22 cellular contexts compared by ENCODE assay signal in the genomic region with DNA sequence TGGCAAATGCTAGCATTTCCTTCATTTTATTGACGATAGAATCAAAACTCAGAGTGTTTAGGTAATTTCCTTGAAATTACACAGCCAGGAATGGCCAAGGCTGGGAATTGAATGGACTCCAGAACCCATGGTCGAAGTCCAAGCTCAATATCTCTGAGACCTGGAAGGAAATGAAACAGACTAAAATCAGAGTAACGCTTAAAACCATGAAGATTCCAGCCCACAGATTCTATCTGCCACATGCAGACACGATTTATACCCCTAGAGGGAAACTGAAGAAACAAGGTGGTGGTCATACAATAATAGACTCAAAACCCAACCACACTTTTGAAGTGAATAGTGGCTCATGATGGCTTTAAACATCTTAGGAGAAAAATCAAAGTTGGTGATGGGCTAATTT.
DNase-seq lines count a peak whose midpoint lies in the region; ATAC-seq and TF ChIP-seq lines count a peak whose summit lies in the region.
"Had no signal": no experiment of that assay in that cellular context is flagged by ENCODE, and none has a peak within 500 bp of the region (broad histone marks: within the 10 kb centered on the region; RNA-seq: fewer than 3 reads in every experiment).

No MANE protein-coding gene starts in this region.

- TF ChIP-seq CTCF in mucosa of descending colon (IDR thresholded peaks at IDR 0.05) (no peak), ascending aorta (IDR thresholded peaks at IDR 0.05) (no peak), uterus (IDR thresholded peaks at IDR 0.05) (no peak)

- peaks cover 69% of the 10 kb centered on the region for H3K4me1 Mint-ChIP-seq in activated CD4-positive, alpha-beta T cell treated with anti-CD3 and anti-CD28 coated beads, Interleukin-2, amount 10 ng/mL, durations not matched to agents 24 days and 14 days
- peaks cover 94% of the 10 kb centered on the region for H3K4me1 Mint-ChIP-seq in activated naive CD8-positive, alpha-beta T cell (ENCODE audit: low read depth)
- H3K4me1 Mint-ChIP-seq: stimulated activated memory B cell treated with anti-CD40 and anti-IgM and Interleukin-4, amounts not matched to agents 10 μg/mL and 1 μg/mL and 100 μg/mL, for 72 hours had no signal

- no peak for TF ChIP-seq POLR2A in uterus (IDR thresholded peaks at IDR 0.05)

- intact Hi-C loops in activated CD4-positive, alpha-beta T cell treated with anti-CD3 and anti-CD28 coated beads, Interleukin-2, amount 10 ng/mL, durations not matched to agents 24 days and 14 days (cut with micrococcal nuclease) = loop anchor here (2.0 to 10.0 kb wide), 4 partner anchors 15 to 237 kb away; no protein-coding TSS in a partner anchor
- intact Hi-C loops in mucosa of descending colon (cut with DNase I, micrococcal nuclease) (no loop called here), ascending aorta (cut with DNase I) (no loop called here), uterus (cut with DNase I; ENCODE audit: low total_unique reads) (no loop called here)

- no peak overlapping the region for H3K27ac ChIP-seq in ascending aorta
- H3K27ac ChIP-seq in uterus = no peak overlapping the region
- H3K27ac ChIP-seq: BLaER1 treated with 17β-estradiol and CSF1 and Interleukin-3, amounts not matched to agents 10 nM and 100 nM; brain microvascular endothelial cell; gastrocnemius medialis; SK-N-MC; tibial nerve had no signal

- H3K36me3 Mint-ChIP-seq in activated CD4-positive, alpha-beta T cell treated with anti-CD3 and anti-CD28 coated beads, Interleukin-2, amount 10 ng/mL, durations not matched to agents 24 days and 14 days (ENCODE audit: low read depth) = peaks cover 36% of the 10 kb centered on the region
- H3K36me3 Mint-ChIP-seq in activated naive CD8-positive, alpha-beta T cell = peaks cover 18% of the 10 kb centered on the region
- H3K36me3 Mint-ChIP-seq: stimulated activated memory B cell treated with anti-CD40 and anti-IgM and Interleukin-4, amounts not matched to agents 10 μg/mL and 1 μg/mL and 100 μg/mL, for 72 hours had no signal

- H3K4me3 Mint-ChIP-seq in activated CD4-positive, alpha-beta T cell treated with anti-CD3 and anti-CD28 coated beads, Interleukin-2, amount 10 ng/mL, durations not matched to agents 24 days and 14 days = peak overlapping the region; percentile 60
- H3K4me3 Mint-ChIP-seq in activated naive CD8-positive, alpha-beta T cell = peak overlapping the region; percentile 55
- H3K4me3 Mint-ChIP-seq: stimulated activated memory B cell treated with anti-CD40 and anti-IgM and Interleukin-4, amounts not matched to agents 10 μg/mL and 1 μg/mL and 100 μg/mL, for 72 hours had no signal

- no peak for DNase-seq in activated CD4-positive, alpha-beta T cell treated with anti-CD3 and anti-CD28 coated beads, Interleukin-2, amount 10 ng/mL, durations not matched to agents 24 days and 14 days
- no peak for DNase-seq in activated CD4-positive, alpha-beta T cell treated with anti-CD3 and anti-CD28 coated beads for 1 hour
- DNase-seq in Jurkat, Clone E6-1 (ENCODE audit: low read depth, low spot score) = peak; percentile 70
- DNase-seq in mucosa of descending colon = peak in 1 of 3 donors; percentile 41
- no peak for DNase-seq in ascending aorta (ENCODE audit: low spot score in 2 of 2)
- DNase-seq in cerebellar nuclear complex (lab: John Stamatoyannopoulos, UW) = no peak
- DNase-seq in uterus = no peak
- DNase-seq: activated CD4-positive, alpha-beta T cell treated with anti-CD3 and anti-CD28 coated beads, Interleukin-2, amount 50 U/mL, for 48 hours; activated gamma-delta T cell; brain microvascular endothelial cell; DMS53; gastrocnemius medialis; Kasumi-1; midbrain; NCI-H2171 treated with DMSO at 0.1 percent for 48 hours; retina had no signal

- H3K27me3 ChIP-seq in ascending aorta (no peaks in the 10 kb centered on the region), uterus (no peaks in the 10 kb centered on the region)
- H3K27me3 ChIP-seq: BLaER1 treated with 17β-estradiol and CSF1 and Interleukin-3, amounts not matched to agents 10 nM and 100 nM; brain microvascular endothelial cell; gastrocnemius medialis; tibial nerve had no signal

- no peaks in the 10 kb centered on the region for H3K36me3 ChIP-seq in mucosa of descending colon (ENCODE audit: low read depth)
- no peaks in the 10 kb centered on the region for H3K36me3 ChIP-seq in ascending aorta
- H3K36me3 ChIP-seq in uterus = no peaks in the 10 kb centered on the region
- H3K36me3 ChIP-seq: brain microvascular endothelial cell, gastrocnemius medialis had no signal

- H3K27me3 Mint-ChIP-seq in activated CD4-positive, alpha-beta T cell treated with anti-CD3 and anti-CD28 coated beads, Interleukin-2, amount 10 ng/mL, durations not matched to agents 24 days and 14 days = no peaks in the 10 kb centered on the region
- no peaks in the 10 kb centered on the region for H3K27me3 Mint-ChIP-seq in activated naive CD8-positive, alpha-beta T cell

- no peak overlapping the region for H3K4me3 ChIP-seq in Jurkat, Clone E6-1 (ENCODE audit: low read length)
- no peak overlapping the region for H3K4me3 ChIP-seq in mucosa of descending colon
- no peak overlapping the region for H3K4me3 ChIP-seq in ascending aorta
- H3K4me3 ChIP-seq in uterus = no peak overlapping the region
- H3K4me3 ChIP-seq: BLaER1 treated with 17β-estradiol and CSF1 and Interleukin-3, amounts not matched to agents 10 nM and 100 nM; gastrocnemius medialis; SK-N-MC; tibial nerve had no signal

- H3K27ac Mint-ChIP-seq in activated CD4-positive, alpha-beta T cell treated with anti-CD3 and anti-CD28 coated beads, Interleukin-2, amount 10 ng/mL, durations not matched to agents 24 days and 14 days = peak overlapping the region; percentile 86
- H3K27ac Mint-ChIP-seq in activated naive CD8-positive, alpha-beta T cell = peak overlapping the region; percentile 81
- H3K27ac Mint-ChIP-seq: stimulated activated memory B cell treated with anti-CD40 and anti-IgM and Interleukin-4, amounts not matched to agents 10 μg/mL and 1 μg/mL and 100 μg/mL, for 72 hours had no signal

- H3K4me1 ChIP-seq in mucosa of descending colon (ENCODE audit: low read depth) (peaks cover 6% of the 10 kb centered on the region), ascending aorta (no peaks in the 10 kb centered on the region), uterus (no peaks in the 10 kb centered on the region)

- H3K9me3 Mint-ChIP-seq in activated CD4-positive, alpha-beta T cell treated with anti-CD3 and anti-CD28 coated beads, Interleukin-2, amount 10 ng/mL, durations not matched to agents 24 days and 14 days = peaks cover 7% of the 10 kb centered on the region
- no peaks in the 10 kb centered on the region for H3K9me3 Mint-ChIP-seq in activated naive CD8-positive, alpha-beta T cell (ENCODE audit: low read depth)

- peak; percentile 75 for ATAC-seq in mucosa of descending colon
- ATAC-seq: gastrocnemius medialis, Panc1 had no signal

- H3K9me3 ChIP-seq in mucosa of descending colon = no peaks in the 10 kb centered on the region
- no peaks in the 10 kb centered on the region for H3K9me3 ChIP-seq in ascending aorta
- H3K9me3 ChIP-seq in uterus = no peaks in the 10 kb centered on the region
- H3K9me3 ChIP-seq: gastrocnemius medialis, tibial nerve had no signal
